ENCODE assay signal across 15 cellular contexts in genomic region chr11:64283092-64283491, GRCh38. TPM values are rescaled to one million over a fixed set of nuclear protein-coding genes. Genes with fewer than 3 reads are reported as not detected.
A peak's percentile ranks its signal among the peaks of the same experiment; 100 is the strongest.
DNase-seq lines count a peak whose midpoint lies in the region; ATAC-seq, FAIRE-seq and TF ChIP-seq lines count a peak whose summit lies in the region.
"Had no signal": no experiment of that assay in that cellular context is flagged by ENCODE, and none has a peak within 500 bp of the region (broad histone marks: within the 10 kb centered on the region; RNA-seq: fewer than 3 reads in every experiment).

No MANE protein-coding gene starts in this region.

- H3K27ac Mint-ChIP-seq in nephron = no peak overlapping the region

- no peak overlapping the region for H2BK20ac ChIP-seq in IMR-90 (ENCODE audit: low read depth, low read length)

- POLR2A ChIA-PET in IMR-90 (lab: Charles Lee; ENCODE audit: unreplicated experiment) = no interaction called here
- POLR2A ChIA-PET in K562 (lab: Yijun Ruan, JAX) = interaction anchor here (0.7 to 5.1 kb wide), 4 partner anchors 9 to 40 kb away, joined by 3 to 54 read pairs (median 3); no protein-coding TSS in a partner anchor

- peaks cover 24% of the 10 kb centered on the region for H3K36me3 Mint-ChIP-seq in nephron (ENCODE audit: low read depth)

- DNase-seq in IMR-90 (no peak), K562 (ENCODE audit: extremely low read depth in 1 of 4, low spot score in 3 of 4) (no peak), mucosa of gallbladder (ENCODE audit: low spot score) (no peak), HuH-7.5 (ENCODE audit: low spot score) (no peak), retina (no peak)
- DNase-seq: DMS153, mesendoderm, NCI-H1694 had no signal

- no peak overlapping the region for H2BK5ac ChIP-seq in IMR-90 (ENCODE audit: low read depth, low read length, poor library complexity, severe bottlenecking)

- peak overlapping the region; percentile 85 to 90 (median 88) for H3K4me3 Mint-ChIP-seq in nephron

- H4K20me1 ChIP-seq in BLaER1 treated with 17β-estradiol and CSF1 and Interleukin-3, amounts not matched to agents 10 nM and 100 nM = peaks cover 0 to 13% (median 0%) of the 10 kb centered on the region in 11 experiments; a peak in 1 of 22 replicates
- H4K20me1 ChIP-seq in IMR-90 (ENCODE audit: insufficient read depth, low read length) (no peaks in the 10 kb centered on the region), K562 (replicated peaks; ENCODE audit: control insufficient read depth, insufficient read depth, low read length) (no peaks in the 10 kb centered on the region)

- in situ Hi-C loops in IMR-90 (cut with MboI; ENCODE audit: low sequenced_read_pairs) = no loop called here
- in situ Hi-C loops in K562 (cut with MboI) = no loop called here

- H4K91ac ChIP-seq in IMR-90 (ENCODE audit: insufficient read depth, low read depth, low read length) = no peak overlapping the region

- H3K23ac ChIP-seq in IMR-90 (ENCODE audit: low read depth, low read length) = peak overlapping the region; percentile 51; the same call in 1 of the 2 replicates

- TF ChIP-seq POLR2A in IMR-90 (IDR thresholded peaks at IDR 0.05; ENCODE audit: low read depth, low read length) (no peak), K562 (conservative IDR thresholded peaks at IDR 0.05) (no peak)

- no peak overlapping the region; the same call in 1 of the 2 replicates for H3K4ac ChIP-seq in IMR-90 (ENCODE audit: low read depth, low read length)

- H2AFZ ChIP-seq in IMR-90 (replicated peaks; ENCODE audit: low read length, poor library complexity) = no peak overlapping the region
- H2AFZ ChIP-seq in K562 (ENCODE audit: low read depth, low read length) = no peak overlapping the region

- CTCF ChIA-PET in IMR-90 (lab: Yijun Ruan, JAX) = interaction anchor here (1.2 to 1.6 kb wide), 2 partner anchors 18 to 22 kb away, joined by 3 to 4 read pairs; partner anchors contain the start of gene ESRRA
- CTCF ChIA-PET in K562 (lab: Yijun Ruan, JAX; ENCODE audit: low intra/inter-chr PET ratio) = no interaction called here

- TF ChIP-seq CTCF in IMR-90 (conservative IDR thresholded peaks at IDR 0.05; ENCODE audit: low read depth, low read length) (no peak), K562 (IDR thresholded peaks at IDR 0.05 in 2 of 3, conservative IDR thresholded peaks at IDR 0.05 in 1 of 3; ENCODE audit: insufficient read depth in 2 of 3, low read depth in 1 of 3, low read length in 3 of 3) (no peak), nephron (IDR thresholded peaks at IDR 0.05; ENCODE audit: unreplicated experiment in 3 of 3) (no peak)

- FAIRE-seq in K562 (lab: Jason Lieb, UNC) = no peak

- 0 out of 22 replicates have a peak overlapping the region, but pooled peaks of 1 of the 11 experiments have one; percentile 2 for H3K27ac ChIP-seq in BLaER1 treated with 17β-estradiol and CSF1 and Interleukin-3, amounts not matched to agents 10 nM and 100 nM
- H3K27ac ChIP-seq in IMR-90 (ENCODE audit: insufficient read depth, low read length) (no peak overlapping the region), K562 (ENCODE audit: extremely low read depth, low read depth, low read length) (0 out of 3 replicates have a peak overlapping the region, but pooled peaks have one; percentile 21)

- no CpG with 5 or more reads among the region's 3 CpGs for WGBS in IMR-90 (ENCODE audit: extremely low coverage in 2 of 2, insufficient read length in 1 of 2), 2 experiments
- WGBS in K562 (ENCODE audit: insufficient coverage, low coverage, missing lambda C conversion rate) = 100% methylated on average over 1 of the region's 3 CpGs

- H3K56ac ChIP-seq in IMR-90 (ENCODE audit: extremely low read depth, insufficient read depth, low read length) = no peak overlapping the region

- H3K27me3 ChIP-seq in BLaER1 treated with 17β-estradiol and CSF1 and Interleukin-3, amounts not matched to agents 10 nM and 100 nM = no peaks in the 10 kb centered on the region
- no peaks in the 10 kb centered on the region for H3K27me3 ChIP-seq in IMR-90 (ENCODE audit: control insufficient read depth, insufficient read depth, low read length)
- no peaks in the 10 kb centered on the region for H3K27me3 ChIP-seq in K562 (ENCODE audit: control insufficient read depth in 2 of 2, insufficient read depth in 2 of 2, low read length in 2 of 2)
- H3K27me3 ChIP-seq: gastroesophageal sphincter, tibial nerve had no signal

- peaks cover 12% of the 10 kb centered on the region; the same call in 2 of the 3 replicates for H3K79me2 ChIP-seq in K562 (ENCODE audit: control insufficient read depth, insufficient read depth, low read length)

- dilution Hi-C loops in IMR-90 (cut with HindIII; ENCODE audit: low sequenced_read_pairs, unreplicated experiment) = no loop called here

- ATAC-seq in IMR-90 (ENCODE audit: low read depth) (no peak), K562 (no peak), HG02571 (IDR thresholded peaks at IDR 0.05; ENCODE audit: unreplicated experiment) (no peak)
- ATAC-seq: gastroesophageal sphincter had no signal

- BruUV-seq in IMR-90 (replicated peaks; lab: Mats Ljungman, UMichigan) (no TSS peak), K562 (replicated peaks; lab: Mats Ljungman, UMichigan) (no TSS peak)

- intact Hi-C loops in IMR-90 (cut with micrococcal nuclease) = no loop called here
- intact Hi-C loops in K562 (cut with micrococcal nuclease) = no loop called here

- no peak overlapping the region for H2BK120ac ChIP-seq in IMR-90 (ENCODE audit: low read depth, low read length)

- peaks cover 25 to 31% (median 26%) of the 10 kb centered on the region in 10 experiments for H3K4me1 ChIP-seq in BLaER1 treated with 17β-estradiol and CSF1 and Interleukin-3, amounts not matched to agents 10 nM and 100 nM
- H3K4me1 ChIP-seq in IMR-90 (ENCODE audit: control insufficient read depth, insufficient read depth, low read length) (peaks cover 8% of the 10 kb centered on the region), K562 (replicated peaks in 1 of 2; ENCODE audit: control insufficient read depth in 2 of 2, insufficient read depth in 2 of 2, low read length in 2 of 2) (peaks cover 7 to 42% of the 10 kb centered on the region in 2 experiments; a peak in 4 of 5 replicates)

- peak overlapping the region in 9 of 11 experiments; percentile 83 to 92 (median 88); a peak in 16 of 22 replicates for H3K9ac ChIP-seq in BLaER1 treated with 17β-estradiol and CSF1 and Interleukin-3, amounts not matched to agents 10 nM and 100 nM
- H3K9ac ChIP-seq in IMR-90 (ENCODE audit: low read depth, low read length) = no peak overlapping the region
- peak overlapping the region in 1 of 2 experiments; percentile 63; a peak in 1 of 4 replicates for H3K9ac ChIP-seq in K562 (ENCODE audit: insufficient read depth in 1 of 2, low read depth in 2 of 2, low read length in 2 of 2)

- TF ChIP-seq EP300 in K562 (IDR thresholded peaks at IDR 0.05; ENCODE audit: low read length) = no peak

- no peaks in the 10 kb centered on the region for H3K9me3 ChIP-seq in BLaER1 treated with 17β-estradiol and CSF1 and Interleukin-3, amounts not matched to agents 10 nM and 100 nM (replicated peaks in 1 of 11)
- H3K9me3 ChIP-seq in IMR-90 (ENCODE audit: control insufficient read depth, insufficient read depth, low read length) (no peaks in the 10 kb centered on the region), K562 (replicated peaks; ENCODE audit: control insufficient read depth, insufficient read depth, low read depth, low read length) (no peaks in the 10 kb centered on the region)
- H3K9me3 ChIP-seq: gastroesophageal sphincter, tibial nerve had no signal

- H3K9me1 ChIP-seq in IMR-90 (ENCODE audit: insufficient read depth, low read length) = peaks cover 5% of the 10 kb centered on the region; the same call in 1 of the 2 replicates
- no peaks in the 10 kb centered on the region for H3K9me1 ChIP-seq in K562 (ENCODE audit: control insufficient read depth, insufficient read depth, low read length)

- H3K9me3 Mint-ChIP-seq in nephron = no peaks in the 10 kb centered on the region

- no peak overlapping the region for H3K18ac ChIP-seq in IMR-90 (ENCODE audit: low read depth, low read length)

- peak overlapping the region; percentile 92 to 100 (median 96) for H3K4me2 ChIP-seq in BLaER1 treated with 17β-estradiol and CSF1 and Interleukin-3, amounts not matched to agents 10 nM and 100 nM
- H3K4me2 ChIP-seq in IMR-90 (ENCODE audit: low read depth, low read length) (peak overlapping the region; percentile 15; the same call in 1 of the 2 replicates), K562 (ENCODE audit: insufficient read depth, low read length) (no peak overlapping the region)

- H2BK15ac ChIP-seq in IMR-90 (ENCODE audit: low read depth, low read length) = no peak overlapping the region

- H3K27me3 Mint-ChIP-seq in nephron (ENCODE audit: low read depth) = peaks cover 3% of the 10 kb centered on the region

- H3K36me3 ChIP-seq in BLaER1 treated with 17β-estradiol and CSF1 and Interleukin-3, amounts not matched to agents 10 nM and 100 nM = peaks cover 5 to 37% (median 23%) of the 10 kb centered on the region in 11 experiments; a peak in 19 of 22 replicates
- H3K36me3 ChIP-seq in IMR-90 (ENCODE audit: control insufficient read depth, insufficient read depth, low read length) (peaks cover 15% of the 10 kb centered on the region), K562 (ENCODE audit: control insufficient read depth, insufficient read depth, low read length) (peaks cover 11% of the 10 kb centered on the region; the same call in 1 of the 3 replicates)

- H4K8ac ChIP-seq in IMR-90 (ENCODE audit: low read depth in 2 of 2, low read length in 2 of 2) = no peak overlapping the region

- no peak overlapping the region for H3K14ac ChIP-seq in IMR-90 (replicated peaks; ENCODE audit: low read depth, low read length)

- TF ChIP-seq RAD21 in IMR-90 (IDR thresholded peaks at IDR 0.05; ENCODE audit: low read length) = no peak
- TF ChIP-seq RAD21 in K562 (CRISPR knock-in tag; conservative IDR thresholded peaks at IDR 0.05 in 1 of 2, IDR thresholded peaks at IDR 0.05 in 1 of 2) = no peak

- peaks cover 12% of the 10 kb centered on the region for H3K4me1 Mint-ChIP-seq in nephron

- no peak overlapping the region for H4K5ac ChIP-seq in IMR-90 (ENCODE audit: low read depth, low read length)

- H2AK9ac ChIP-seq in IMR-90 (replicated peaks; ENCODE audit: low read depth, low read length, poor library complexity) = no peak overlapping the region

- H2AK5ac ChIP-seq in IMR-90 (ENCODE audit: low read depth, low read length) = no peak overlapping the region; the same call in 1 of the 2 replicates

- peak overlapping the region in 1 of 10 experiments; percentile 81; a peak in 1 of 20 replicates for H3K4me3 ChIP-seq in BLaER1 treated with 17β-estradiol and CSF1 and Interleukin-3, amounts not matched to agents 10 nM and 100 nM
- H3K4me3 ChIP-seq in IMR-90 (ENCODE audit: insufficient read depth, low read depth, low read length) = no peak overlapping the region
- H3K4me3 ChIP-seq in K562 = no peak overlapping the region

- peaks cover 15 to 39% of the 10 kb centered on the region in 2 experiments for H3K79me1 ChIP-seq in IMR-90 (ENCODE audit: low read depth in 1 of 2, low read length in 2 of 2)

RNA-seq across cellular contexts. Expression of gene BAD, which starts 1.4 kb away (rescaled TPM):
- 27.5 and 30.3 TPM in 2 replicates for total RNA-seq in IMR-90 (2012; rRNA removed)
- polyA plus RNA-seq in IMR-90 (2012; rRNA removed) = 68.0 and 88.6 TPM in 2 replicates
- polyA plus RNA-seq in IMR-90 (2012; cell fraction: cytosol; rRNA removed) = 47.7 and 81.8 TPM in 2 replicates
- 24.4 and 39.1 TPM in 2 replicates for polyA plus RNA-seq in IMR-90 (2012; cell fraction: nucleus; rRNA removed; ENCODE audit: low replicate concordance)
- total RNA-seq in K562 (2011; cell fraction: chromatin; rRNA removed; ENCODE audit: low replicate concordance) = 2.4 and 7.5 TPM in 2 replicates
- 7.5 and 12.9 TPM in 2 replicates for total RNA-seq in K562 (2011; cell fraction: nucleolus; rRNA removed)
- total RNA-seq in K562 (2011; cell fraction: nucleoplasm; rRNA removed) = 4.4 and 4.8 TPM in 2 replicates
- 45.6 and 58.5 TPM in 2 replicates for total RNA-seq in K562 (2014; rRNA removed)
- 2.9 and 4.1 TPM in 2 replicates for total RNA-seq in K562 (2014; rRNA removed; fragmentation: Illumina TruSeq; extraction: Trizol)
- total RNA-seq in K562 (2015; rRNA removed; fragmentation: Illumina TruSeq; extraction: Trizol) = 18.8 and 23.8 TPM in 2 replicates
- 25.2 and 27.1 TPM in 2 replicates for total RNA-seq in K562 (2021)
- 11.8 and 21.1 TPM in 2 replicates for polyA plus RNA-seq in K562 (2011; rRNA removed)
- polyA plus RNA-seq in K562 (2011; cell fraction: cytosol; rRNA removed) = 21.0 and 30.7 TPM in 2 replicates
- 8.6 and 11.1 TPM in 2 replicates for polyA plus RNA-seq in K562 (2011; cell fraction: nucleus; rRNA removed)
- 23.1 and 33.4 TPM in 2 replicates for polyA plus RNA-seq in K562 (2012)
- polyA plus RNA-seq in K562 (2014; fragmentation: Illumina TruSeq; extraction: Trizol) = 4.7 and 12.8 TPM in 2 replicates
- polyA plus RNA-seq in K562 (2014; fragmentation: Nextera tagmentation; extraction: Ambion mirVana) = 1 to 10 TPM in 1 of 2 experiments, under 1 TPM in 1; 0.61 to 4.0 TPM
- polyA plus RNA-seq in K562 (2014; rRNA removed) = 34.3 and 43.0 TPM in 2 replicates
- 1.2 and 2.6 TPM in 2 replicates for polyA minus RNA-seq in K562 (2011; rRNA and poly(A)+ RNA removed)
- 6.3 and 7.1 TPM in 2 replicates for polyA minus RNA-seq in K562 (2011; cell fraction: cytosol; rRNA and poly(A)+ RNA removed)
- polyA minus RNA-seq in K562 (2011; cell fraction: nucleus; rRNA and poly(A)+ RNA removed) = 4.2 and 7.6 TPM in 2 replicates
- total RNA-seq in mucosa of gallbladder = 112 TPM

RNA-seq across cellular contexts. Expression of gene GPR137, which starts 2.6 kb away (rescaled TPM):
- total RNA-seq in IMR-90 (2012; rRNA removed) (2.8 and 3.6 TPM in 2 replicates), K562 (2014; rRNA removed) (10.7 and 14.8 TPM in 2 replicates), K562 (2014; rRNA removed; fragmentation: Illumina TruSeq; extraction: Trizol) (2.9 and 4.1 TPM in 2 replicates), K562 (2015; rRNA removed; fragmentation: Illumina TruSeq; extraction: Trizol) (10.9 and 11.9 TPM in 2 replicates), K562 (2021) (26.7 and 30.1 TPM in 2 replicates), mucosa of gallbladder (105 TPM)
- polyA plus RNA-seq in IMR-90 (2012; rRNA removed) (26.0 and 31.8 TPM in 2 replicates), K562 (2011; rRNA removed) (6.0 and 11.3 TPM in 2 replicates), K562 (2014; fragmentation: Illumina TruSeq; extraction: Trizol) (13.2 and 16.9 TPM in 2 replicates), K562 (2014; fragmentation: Nextera tagmentation; extraction: Ambion mirVana) (under 1 TPM; 0.32 to 0.52 TPM), K562 (2014; rRNA removed) (18.2 and 18.9 TPM in 2 replicates)
- polyA plus RNA-seq in IMR-90 (2012; cell fraction: cytosol; rRNA removed) = 21.0 and 34.1 TPM in 2 replicates
- 40.1 and 102 TPM in 2 replicates for polyA plus RNA-seq in IMR-90 (2012; cell fraction: nucleus; rRNA removed; ENCODE audit: low replicate concordance)
- total RNA-seq in K562 (2011; cell fraction: chromatin; rRNA removed; ENCODE audit: low replicate concordance) = 17.4 and 66.7 TPM in 2 replicates
- total RNA-seq in K562 (2011; cell fraction: nucleolus; rRNA removed) = 37.2 and 39.7 TPM in 2 replicates
- 27.5 and 29.7 TPM in 2 replicates for total RNA-seq in K562 (2011; cell fraction: nucleoplasm; rRNA removed)
- polyA plus RNA-seq in K562 (2011; cell fraction: cytosol; rRNA removed) = 11.8 and 23.6 TPM in 2 replicates
- 58.9 and 94.9 TPM in 2 replicates for polyA plus RNA-seq in K562 (2011; cell fraction: nucleus; rRNA removed)
- 25.3 and 28.5 TPM in 2 replicates for polyA plus RNA-seq in K562 (2012)
- 2.8 and 3.4 TPM in 2 replicates for polyA minus RNA-seq in K562 (2011; rRNA and poly(A)+ RNA removed)
- polyA minus RNA-seq in K562 (2011; cell fraction: cytosol; rRNA and poly(A)+ RNA removed) = 10.0 and 10.6 TPM in 2 replicates
- 12.3 and 14.0 TPM in 2 replicates for polyA minus RNA-seq in K562 (2011; cell fraction: nucleus; rRNA and poly(A)+ RNA removed)

RNA-seq across cellular contexts. Expression of gene KCNK4, which starts 8.0 kb away (rescaled TPM):
- not detected in 2 replicates for total RNA-seq in IMR-90 (2012; rRNA removed)
- not detected in 2 replicates for polyA plus RNA-seq in IMR-90 (2012; rRNA removed)
- 0.05 TPM in 1 of 2 replicates, not detected in the other for polyA plus RNA-seq in IMR-90 (2012; cell fraction: cytosol; rRNA removed)
- 0.22 and 0.38 TPM in 2 replicates for polyA plus RNA-seq in IMR-90 (2012; cell fraction: nucleus; rRNA removed; ENCODE audit: low replicate concordance)
- 0.37 and 0.74 TPM in 2 replicates for total RNA-seq in K562 (2011; cell fraction: chromatin; rRNA removed; ENCODE audit: low replicate concordance)
- 0.17 and 0.26 TPM in 2 replicates for total RNA-seq in K562 (2011; cell fraction: nucleolus; rRNA removed)
- 0.44 TPM in 1 of 2 replicates, not detected in the other for total RNA-seq in K562 (2011; cell fraction: nucleoplasm; rRNA removed)
- not detected in 2 replicates for total RNA-seq in K562 (2014; rRNA removed)
- not detected in 2 replicates for total RNA-seq in K562 (2014; rRNA removed; fragmentation: Illumina TruSeq; extraction: Trizol)
- total RNA-seq in K562 (2015; rRNA removed; fragmentation: Illumina TruSeq; extraction: Trizol) = not detected in 2 replicates
- total RNA-seq in K562 (2021) = not detected in 2 replicates
- not detected in 2 replicates for polyA plus RNA-seq in K562 (2011; rRNA removed)
- polyA plus RNA-seq in K562 (2011; cell fraction: cytosol; rRNA removed) = not detected in 2 replicates
- 0.13 and 0.14 TPM in 2 replicates for polyA plus RNA-seq in K562 (2011; cell fraction: nucleus; rRNA removed)
- 0.05 TPM in 1 of 2 replicates, not detected in the other for polyA plus RNA-seq in K562 (2012)
- polyA plus RNA-seq in K562 (2014; fragmentation: Illumina TruSeq; extraction: Trizol) = not detected in 2 replicates
- not detected for polyA plus RNA-seq in K562 (2014; fragmentation: Nextera tagmentation; extraction: Ambion mirVana)
- polyA plus RNA-seq in K562 (2014; rRNA removed) = not detected in 2 replicates
- not detected in 2 replicates for polyA minus RNA-seq in K562 (2011; rRNA and poly(A)+ RNA removed)
- polyA minus RNA-seq in K562 (2011; cell fraction: cytosol; rRNA and poly(A)+ RNA removed) = not detected in 2 replicates
- not detected in 2 replicates for polyA minus RNA-seq in K562 (2011; cell fraction: nucleus; rRNA and poly(A)+ RNA removed)
- not detected for total RNA-seq in mucosa of gallbladder
- total RNA-seq: cardiac septum, H4 had no signal

RNA-seq across cellular contexts. Expression of gene CATSPERZ, which starts 17.1 kb away (rescaled TPM):
- total RNA-seq in IMR-90 (2012; rRNA removed) (not detected in 2 replicates), K562 (2014; rRNA removed) (8.5 TPM in 2 replicates), K562 (2014; rRNA removed; fragmentation: Illumina TruSeq; extraction: Trizol) (1.2 and 1.6 TPM in 2 replicates), K562 (2015; rRNA removed; fragmentation: Illumina TruSeq; extraction: Trizol) (3.8 and 4.1 TPM in 2 replicates), K562 (2021) (5.1 and 5.4 TPM in 2 replicates), mucosa of gallbladder (0.29 TPM)
- polyA plus RNA-seq in IMR-90 (2012; rRNA removed) (not detected in 2 replicates), K562 (2011; rRNA removed) (0.86 and 1.2 TPM in 2 replicates), K562 (2014; fragmentation: Illumina TruSeq; extraction: Trizol) (3.5 and 4.3 TPM in 2 replicates), K562 (2014; fragmentation: Nextera tagmentation; extraction: Ambion mirVana) (1 to 10 TPM; 1.3 to 2.2 TPM), K562 (2014; rRNA removed) (5.3 and 8.3 TPM in 2 replicates)
- 0.40 TPM in 1 of 2 replicates, not detected in the other for polyA plus RNA-seq in IMR-90 (2012; cell fraction: cytosol; rRNA removed)
- 0.34 TPM in 1 of 2 replicates, not detected in the other for polyA plus RNA-seq in IMR-90 (2012; cell fraction: nucleus; rRNA removed; ENCODE audit: low replicate concordance)
- 3.6 TPM in 1 of 2 replicates, not detected in the other for total RNA-seq in K562 (2011; cell fraction: chromatin; rRNA removed; ENCODE audit: low replicate concordance)
- total RNA-seq in K562 (2011; cell fraction: nucleolus; rRNA removed) = 1.5 and 2.8 TPM in 2 replicates
- total RNA-seq in K562 (2011; cell fraction: nucleoplasm; rRNA removed) = 0.59 and 0.99 TPM in 2 replicates
- polyA plus RNA-seq in K562 (2011; cell fraction: cytosol; rRNA removed) = 2.9 and 3.2 TPM in 2 replicates
- 1.5 and 2.0 TPM in 2 replicates for polyA plus RNA-seq in K562 (2011; cell fraction: nucleus; rRNA removed)
- 4.4 and 4.7 TPM in 2 replicates for polyA plus RNA-seq in K562 (2012)
- polyA minus RNA-seq in K562 (2011; rRNA and poly(A)+ RNA removed) = 0.32 TPM in 1 of 2 replicates, not detected in the other
- polyA minus RNA-seq in K562 (2011; cell fraction: cytosol; rRNA and poly(A)+ RNA removed) = not detected in 2 replicates
- not detected in 2 replicates for polyA minus RNA-seq in K562 (2011; cell fraction: nucleus; rRNA and poly(A)+ RNA removed)
- total RNA-seq: cardiac septum, gastroesophageal sphincter, H4, tibial nerve had no signal

RNA-seq across cellular contexts. Expression of gene ESRRA, which starts 22.2 kb away (rescaled TPM):
- total RNA-seq in IMR-90 (2012; rRNA removed) (10.2 and 10.3 TPM in 2 replicates), K562 (2014; rRNA removed) (89.2 and 89.7 TPM in 2 replicates), K562 (2014; rRNA removed; fragmentation: Illumina TruSeq; extraction: Trizol) (13.8 and 17.3 TPM in 2 replicates), K562 (2015; rRNA removed; fragmentation: Illumina TruSeq; extraction: Trizol) (30.3 and 31.4 TPM in 2 replicates), K562 (2021) (76.5 and 84.1 TPM in 2 replicates), mucosa of gallbladder (97.7 TPM)
- polyA plus RNA-seq in IMR-90 (2012; rRNA removed) (15.0 and 15.8 TPM in 2 replicates), K562 (2011; rRNA removed) (23.7 and 35.6 TPM in 2 replicates), K562 (2014; fragmentation: Illumina TruSeq; extraction: Trizol) (15.3 and 27.6 TPM in 2 replicates), K562 (2014; fragmentation: Nextera tagmentation; extraction: Ambion mirVana) (1 to 10 TPM in 1 of 2 experiments, under 1 TPM in 1; 0.27 to 1.0 TPM), K562 (2014; rRNA removed) (69.0 and 75.5 TPM in 2 replicates)
- polyA plus RNA-seq in IMR-90 (2012; cell fraction: cytosol; rRNA removed) = 18.8 and 20.4 TPM in 2 replicates
- polyA plus RNA-seq in IMR-90 (2012; cell fraction: nucleus; rRNA removed; ENCODE audit: low replicate concordance) = 16.3 and 44.0 TPM in 2 replicates
- 59.5 and 126 TPM in 2 replicates for total RNA-seq in K562 (2011; cell fraction: chromatin; rRNA removed; ENCODE audit: low replicate concordance)
- total RNA-seq in K562 (2011; cell fraction: nucleolus; rRNA removed) = 77.2 and 79.9 TPM in 2 replicates
- 58.7 and 66.9 TPM in 2 replicates for total RNA-seq in K562 (2011; cell fraction: nucleoplasm; rRNA removed)
- polyA plus RNA-seq in K562 (2011; cell fraction: cytosol; rRNA removed) = 35.4 and 60.9 TPM in 2 replicates
- 37.9 and 54.0 TPM in 2 replicates for polyA plus RNA-seq in K562 (2011; cell fraction: nucleus; rRNA removed)
- 31.8 and 58.2 TPM in 2 replicates for polyA plus RNA-seq in K562 (2012)
- polyA minus RNA-seq in K562 (2011; rRNA and poly(A)+ RNA removed) = 12.5 and 13.5 TPM in 2 replicates
- polyA minus RNA-seq in K562 (2011; cell fraction: cytosol; rRNA and poly(A)+ RNA removed) = 20.4 and 30.5 TPM in 2 replicates
- polyA minus RNA-seq in K562 (2011; cell fraction: nucleus; rRNA and poly(A)+ RNA removed) = 20.6 and 21.5 TPM in 2 replicates
